Comparison of ENCODE assay signal across 8 cellular contexts in the genomic region with DNA sequence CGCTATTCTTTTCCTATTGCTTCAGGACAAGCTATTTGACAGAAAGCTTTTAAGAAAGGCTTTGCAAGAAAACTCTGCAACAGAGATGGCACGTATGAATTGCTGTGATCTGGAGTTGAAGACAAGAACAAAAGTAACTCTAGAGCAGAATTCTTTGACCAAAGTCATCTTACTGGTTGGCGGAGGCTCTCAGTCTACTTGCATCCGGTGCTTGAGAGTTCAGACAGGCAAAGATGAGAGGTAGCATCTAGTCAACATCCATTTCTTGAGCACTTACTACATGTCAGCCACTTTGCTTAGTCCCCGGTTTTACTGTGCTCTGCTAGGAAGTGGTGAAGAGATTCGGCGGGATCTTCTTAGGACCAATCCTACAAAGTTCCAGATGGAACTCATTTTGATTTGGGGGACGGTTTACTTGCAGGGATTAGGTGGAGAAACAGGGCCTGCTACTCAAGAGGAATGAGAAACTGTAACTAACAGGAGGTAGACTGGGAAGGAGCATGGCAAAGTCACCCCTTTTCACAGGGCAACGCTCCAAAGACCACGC. TPM values are rescaled to one million over a fixed set of nuclear protein-coding genes. Genes with fewer than 3 reads are reported as not detected.
DNase-seq lines count a peak whose midpoint lies in the region; ATAC-seq and TF ChIP-seq lines count a peak whose summit lies in the region.

No MANE protein-coding gene starts in this region.

- peaks cover 61% of the 10 kb centered on the region for H3K4me1 Mint-ChIP-seq in CD8-positive, alpha-beta T cell (ENCODE audit: low read depth)

- TF ChIP-seq CTCF in CD8-positive, alpha-beta T cell (IDR thresholded peaks at IDR 0.05) = no peak
- TF ChIP-seq CTCF in KMS-11 (conservative IDR thresholded peaks at IDR 0.05; ENCODE audit: low read depth, low read length) (no peak), astrocyte of the cerebellum (IDR thresholded peaks at IDR 0.05; ENCODE audit: low read depth, low read length, missing control alignments) (no peak), liver (IDR thresholded peaks at IDR 0.05; ENCODE audit: low read depth, low read length, missing input control) (no peak)

- CTCF ChIA-PET in CD8-positive, alpha-beta T cell (lab: Charles Lee) = no interaction called here

- POLR2A ChIA-PET in CD8-positive, alpha-beta T cell (lab: Charles Lee) = interaction anchor here (1.4 to 1.9 kb wide), 3 partner anchors 12 to 410 kb away, joined by 3 to 10 read pairs (median 3); a partner anchor contains a TSS

- WGBS in liver = 63% methylated on average over 10 of the region's 10 CpGs
- WGBS in thymus = 70% methylated on average over 10 of the region's 10 CpGs

- peak overlapping the region; percentile 58 for H3K4me3 ChIP-seq in CD8-positive, alpha-beta T cell (ENCODE audit: low read depth, low read length)
- H3K4me3 ChIP-seq in KMS-11 (IDR thresholded peaks at IDR 0.05; ENCODE audit: insufficient read depth, low read depth, low read length) = no peak overlapping the region
- H3K4me3 ChIP-seq in astrocyte of the cerebellum (ENCODE audit: low read depth, low read length) = peak overlapping the region; percentile 82
- H3K4me3 ChIP-seq in liver (ENCODE audit: low read depth in 1 of 3, low read length in 3 of 3) = peak overlapping the region; percentile 79 to 97 (median 86)
- H3K4me3 ChIP-seq in thymus (ENCODE audit: low read length) = peak overlapping the region; percentile 82

- ATAC-seq in CD8-positive, alpha-beta T cell = no peak
- ATAC-seq in GM19452 (IDR thresholded peaks at IDR 0.05; ENCODE audit: unreplicated experiment) = no peak

- H2AFZ ChIP-seq in KMS-11 (ENCODE audit: low read depth) = peak overlapping the region; percentile 91

- H3K9ac ChIP-seq in KMS-11 (peak overlapping the region; percentile 97), liver (ENCODE audit: low read depth in 1 of 2, low read length in 2 of 2) (peak overlapping the region; percentile 85 to 86)

- H3K27me3 ChIP-seq in CD8-positive, alpha-beta T cell (ENCODE audit: insufficient read depth, low read length) = no peaks in the 10 kb centered on the region
- H3K27me3 ChIP-seq in KMS-11 (ENCODE audit: insufficient read depth, low read depth) (no peaks in the 10 kb centered on the region), liver (ENCODE audit: control insufficient read depth in 4 of 4, insufficient read depth in 4 of 4, low read length in 3 of 4) (no peaks in the 10 kb centered on the region), thymus (ENCODE audit: control insufficient read depth, insufficient read depth) (no peaks in the 10 kb centered on the region)

- H3K9me3 ChIP-seq in CD8-positive, alpha-beta T cell (ENCODE audit: low read length) = no peaks in the 10 kb centered on the region
- H3K9me3 ChIP-seq in liver (ENCODE audit: control insufficient read depth in 4 of 4, low read length in 3 of 4) = no peaks in the 10 kb centered on the region
- no peaks in the 10 kb centered on the region for H3K9me3 ChIP-seq in thymus (ENCODE audit: control insufficient read depth)

- H4K20me1 ChIP-seq in KMS-11 (ENCODE audit: insufficient read depth) = no peaks in the 10 kb centered on the region

- no peaks in the 10 kb centered on the region for H3K36me3 ChIP-seq in CD8-positive, alpha-beta T cell (ENCODE audit: insufficient read depth, low read length)
- H3K36me3 ChIP-seq in KMS-11 (ENCODE audit: insufficient read depth) (no peaks in the 10 kb centered on the region), liver (ENCODE audit: control insufficient read depth in 4 of 4, insufficient read depth in 3 of 4, low read depth in 1 of 4, low read length in 3 of 4) (peaks cover 0 to 2% (median 0%) of the 10 kb centered on the region in 4 donors), thymus (ENCODE audit: control insufficient read depth, insufficient read depth) (peaks cover 5% of the 10 kb centered on the region)

- peaks cover 27% of the 10 kb centered on the region for H3K4me1 ChIP-seq in CD8-positive, alpha-beta T cell (ENCODE audit: insufficient read depth, low read length)
- H3K4me1 ChIP-seq in KMS-11 (ENCODE audit: low read depth, poor library complexity, severe bottlenecking) (peaks cover 24% of the 10 kb centered on the region), liver (ENCODE audit: control insufficient read depth in 4 of 4, insufficient read depth in 4 of 4, low read length in 3 of 4) (peaks cover 2 to 15% (median 5%) of the 10 kb centered on the region in 4 donors), thymus (ENCODE audit: control insufficient read depth, insufficient read depth, low read length) (peaks cover 6% of the 10 kb centered on the region)

- in situ Hi-C loops in astrocyte of the cerebellum (cut with HindIII; ENCODE audit: low sequenced_read_pairs) = no loop called here

- DNase-seq in CD8-positive, alpha-beta T cell = no peak
- no peak for DNase-seq in astrocyte of the cerebellum (ENCODE audit: low read depth)
- DNase-seq in activated gamma-delta T cell treated with Interleukin-2 at 50 U/mL for 16 hours = no peak
- no peak for DNase-seq in GM19238 (ENCODE audit: insufficient read length, low spot score)

- TF ChIP-seq RAD21 in liver (IDR thresholded peaks at IDR 0.05) = no peak

- peak overlapping the region; percentile 97 for H3K4me3 Mint-ChIP-seq in CD8-positive, alpha-beta T cell

- peak overlapping the region; percentile 99 for H3K27ac Mint-ChIP-seq in CD8-positive, alpha-beta T cell

- peaks cover 7% of the 10 kb centered on the region; the same call in 1 of the 2 replicates for H3K79me2 ChIP-seq in KMS-11 (ENCODE audit: insufficient read depth, low read depth)

- peak overlapping the region; percentile 92 for H3K4me2 ChIP-seq in KMS-11

- intact Hi-C loops in CD8-positive, alpha-beta T cell (cut with DNase I, micrococcal nuclease) = loop anchor here (2.0 to 10.0 kb wide), 8 partner anchors 42 to 1255 kb away; a partner anchor contains a TSS

- peaks cover 4% of the 10 kb centered on the region for H3K9me3 Mint-ChIP-seq in CD8-positive, alpha-beta T cell

- no peaks in the 10 kb centered on the region for H3K27me3 Mint-ChIP-seq in CD8-positive, alpha-beta T cell (ENCODE audit: low read depth)

- peak overlapping the region; percentile 91 for H3K27ac ChIP-seq in CD8-positive, alpha-beta T cell (ENCODE audit: low read depth, low read length)
- peak overlapping the region; percentile 92 for H3K27ac ChIP-seq in KMS-11
- H3K27ac ChIP-seq in liver (ENCODE audit: low read depth in 1 of 2, low read length in 2 of 2) = peak overlapping the region; percentile 92 to 99
- H3K27ac ChIP-seq in thymus (ENCODE audit: low read depth) = peak overlapping the region; percentile 100

- H3K36me3 Mint-ChIP-seq in CD8-positive, alpha-beta T cell = peaks cover 37% of the 10 kb centered on the region

TF ChIP-seq in liver, 16 proteins besides CTCF, POLR2A, EP300 and RAD21:
- TF ChIP-seq FOXA2 (IDR thresholded peaks at IDR 0.05) (no peak), GABPA (IDR thresholded peaks at IDR 0.05 in 1 of 2, conservative IDR thresholded peaks at IDR 0.05 in 1 of 2) (no peak), HNF4G (IDR thresholded peaks at IDR 0.05) (no peak)
- TF ChIP-seq, protein P1, sequence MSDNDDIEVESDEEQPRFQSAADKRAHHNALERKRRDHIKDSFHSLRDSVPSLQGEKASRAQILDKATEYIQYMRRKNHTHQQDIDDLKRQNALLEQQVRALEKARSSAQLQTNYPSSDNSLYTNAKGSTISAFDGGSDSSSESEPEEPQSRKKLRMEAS (IDR thresholded peaks at IDR 0.05) = peak; percentile 47

RNA-seq across cellular contexts. Expression of a gene that starts 0.4 kb away (rescaled TPM):
- total RNA-seq in CD8-positive, alpha-beta T cell = 10 to 100 TPM; 54.3 to 63.1 TPM
- total RNA-seq in liver = 10 to 100 TPM; 15.4 to 29.0 TPM
- 10 to 100 TPM in 1 of 2 donors, 1 to 10 TPM in 1; 8.4 to 14.9 TPM for polyA plus RNA-seq in liver
- 34.7 TPM for polyA plus RNA-seq in thymus
